ENCODE assay signal across 1 cellular context in genomic region chr4:72136429-72136828, GRCh38.
TF ChIP-seq lines count a peak whose summit lies in the region.

No MANE protein-coding gene starts in this region.

TF ChIP-seq in WTC11, 78 proteins besides CTCF, POLR2A, EP300 and RAD21 (continued from another document):
- TF ChIP-seq ZSCAN18 (CRISPR knock-in tag; IDR thresholded peaks at IDR 0.05), result no peak
- no peak for TF ChIP-seq GTF2I (CRISPR knock-in tag; conservative IDR thresholded peaks at IDR 0.05)
TF ChIP-seq in WTC11: peak in this region for 0.
